Comparison of ENCODE assay signal across 31 cellular contexts in genomic region chr14:100910888-100911664, GRCh38. TPM values are rescaled to one million over a fixed set of nuclear protein-coding genes. Genes with fewer than 3 reads are reported as not detected.
"Had no signal": no experiment of that assay in that cellular context is flagged by ENCODE, and none has a peak within 500 bp of the region (broad histone marks: within the 10 kb centered on the region; RNA-seq: fewer than 3 reads in every experiment).

No MANE protein-coding gene starts in this region.

- FAIRE-seq: colon, pancreas, small intestine had no signal

- H3K4me1 ChIP-seq: gastrocnemius medialis, pancreas, prostate gland, sigmoid colon, suprapubic skin, tibial artery, upper lobe of right lung had no signal

- H3K4me3 ChIP-seq: gastrocnemius medialis, hepatocyte, pancreas, prostate gland, sigmoid colon, suprapubic skin, tibial artery, upper lobe of right lung had no signal

- H2AFZ ChIP-seq: hepatocyte had no signal

- H3K36me3 ChIP-seq: gastrocnemius medialis, prostate gland, sigmoid colon, suprapubic skin, tibial artery, upper lobe of right lung had no signal

- DNase-seq: activated CD4-positive, alpha-beta memory T cell treated with anti-CD3 and anti-CD28 coated beads, Interleukin-2, amount 10 ng/mL, durations not matched to agents 7 days and 5 days; activated CD4-positive, alpha-beta T cell treated with anti-CD3 and anti-CD28 coated beads for 1 hour; activated CD4-positive, alpha-beta T cell treated with anti-CD3 and anti-CD28 coated beads, Interleukin-2, amount 10 ng/mL, durations not matched to agents 7 days and 5 days; activated CD8-positive, alpha-beta memory T cell treated with anti-CD3 and anti-CD28 coated beads, Interleukin-2, amount 50 U/mL, for 48 hours; activated gamma-delta T cell treated with Interleukin-2 at 50 U/mL for 16 hours; activated naive CD4-positive, alpha-beta T cell treated with anti-CD3 and anti-CD28 coated beads, Interleukin-2, amount 50 U/mL, for 16 hours; activated T-cell treated with anti-CD3 and anti-CD28 coated beads, Interleukin-2, amount 50 U/mL, for 24 hours; amygdala; central memory CD4-positive, alpha-beta T cell; dermis blood vessel endothelial cell; effector CD4-positive, alpha-beta T cell; gastrocnemius medialis; islet precursor cell; left cardiac atrium; left ventricle myocardium superior; naive B cell; nephron progenitor cell; nucleus accumbens; retina; sigmoid colon; small intestine; stimulated activated CD4-positive, alpha-beta T cell treated with anti-CD3 and anti-CD28 coated beads, Interleukin-1b, Interleukin-23, amount 100 ng/mL, for 48 hours; stimulated activated naive CD4-positive, alpha-beta T cell; T-helper 2 cell; tibial artery; upper lobe of right lung had no signal

- H3K27me3 ChIP-seq: pancreas had no signal

- H3K4me2 ChIP-seq: hepatocyte had no signal

- ATAC-seq: gastrocnemius medialis, left cardiac atrium, left ventricle myocardium superior, pancreas, upper lobe of right lung had no signal

- H3K79me2 ChIP-seq: hepatocyte had no signal

- H3K9me3 ChIP-seq: gastrocnemius medialis, pancreas, prostate gland, sigmoid colon, suprapubic skin, tibial artery, upper lobe of right lung had no signal

- H3K27ac ChIP-seq: gastrocnemius medialis, hepatocyte, pancreas, prostate gland, sigmoid colon, suprapubic skin, tibial artery, upper lobe of right lung had no signal

RNA-seq across cellular contexts. Expression of gene RTL1, which starts 7.6 kb away (rescaled TPM):
- total RNA-seq: activated CD4-positive, alpha-beta memory T cell treated with anti-CD3 and anti-CD28 coated beads, Interleukin-2, amount 10 ng/mL, durations not matched to agents 7 days and 5 days; activated CD4-positive, alpha-beta T cell treated with anti-CD3 and anti-CD28 coated beads, Interleukin-2, amount 10 ng/mL, durations not matched to agents 7 days and 5 days; dermis blood vessel endothelial cell; gastrocnemius medialis; left cardiac atrium; left ventricle myocardium superior; sigmoid colon; suprapubic skin; upper lobe of right lung had no signal
- polyA plus RNA-seq: sigmoid colon, small intestine had no signal
